In genomic region chr21:28669331-28669730, GRCh38 we compare ENCODE assay signal across 21 cellular contexts.
"Had no signal": no experiment of that assay in that cellular context is flagged by ENCODE, and none has a peak within 500 bp of the region (broad histone marks: within the 10 kb centered on the region; RNA-seq: fewer than 3 reads in every experiment).

No MANE protein-coding gene starts in this region.

- H3K9me3 ChIP-seq: body of pancreas, gastroesophageal sphincter, lower lobe of right lung, pancreas, sigmoid colon, spleen had no signal

- H3K27ac Mint-ChIP-seq: activated CD8-positive, alpha-beta memory T cell treated with anti-CD3 and anti-CD28 coated beads, Interleukin-2, amount 10 ng/mL, durations not matched to agents 7 days and 5 days; activated naive CD4-positive, alpha-beta T cell treated with anti-CD3 and anti-CD28 coated beads, Interleukin-2, amount 50 U/mL, for 24 hours; mesothelial cell of epicardium had no signal

- H3K27ac ChIP-seq: body of pancreas, epithelial cell of prostate, gastroesophageal sphincter, heart right ventricle, lower lobe of right lung, pancreas, sigmoid colon, spleen had no signal

- H3K9me3 Mint-ChIP-seq: activated naive CD4-positive, alpha-beta T cell treated with anti-CD3 and anti-CD28 coated beads, Interleukin-2, amount 50 U/mL, for 24 hours; mesothelial cell of epicardium had no signal

- ATAC-seq: activated CD4-positive, CD25-positive, alpha-beta regulatory T cell treated with anti-CD3 and anti-CD28 coated beads, Interleukin-2, amount 50 U/mL, for 24 hours; activated CD8-positive, alpha-beta memory T cell treated with anti-CD3 and anti-CD28 coated beads, Interleukin-2, amount 10 ng/mL, durations not matched to agents 7 days and 5 days; body of pancreas; gastroesophageal sphincter; heart right ventricle; left colon; lower lobe of right lung; pancreas had no signal

- H3K4me3 ChIP-seq: body of pancreas, gastroesophageal sphincter, heart right ventricle, lower lobe of right lung, pancreas, sigmoid colon, spleen had no signal

- H3K36me3 Mint-ChIP-seq: mesothelial cell of epicardium had no signal

- H3K4me3 Mint-ChIP-seq: activated CD8-positive, alpha-beta memory T cell treated with anti-CD3 and anti-CD28 coated beads, Interleukin-2, amount 10 ng/mL, durations not matched to agents 7 days and 5 days; activated naive CD4-positive, alpha-beta T cell treated with anti-CD3 and anti-CD28 coated beads, Interleukin-2, amount 50 U/mL, for 24 hours; mesothelial cell of epicardium; neural crest cell had no signal

- H3K36me3 ChIP-seq: gastroesophageal sphincter, heart right ventricle, lower lobe of right lung, pancreas, sigmoid colon, spleen had no signal

- H3K27me3 Mint-ChIP-seq: activated CD8-positive, alpha-beta memory T cell treated with anti-CD3 and anti-CD28 coated beads, Interleukin-2, amount 10 ng/mL, durations not matched to agents 7 days and 5 days; activated naive CD4-positive, alpha-beta T cell treated with anti-CD3 and anti-CD28 coated beads, Interleukin-2, amount 50 U/mL, for 24 hours had no signal

- H3K4me1 Mint-ChIP-seq: activated naive CD4-positive, alpha-beta T cell treated with anti-CD3 and anti-CD28 coated beads, Interleukin-2, amount 50 U/mL, for 24 hours; mesothelial cell of epicardium; neural crest cell had no signal

- H3K27me3 ChIP-seq: body of pancreas, gastroesophageal sphincter, heart right ventricle, pancreas, sigmoid colon, spleen had no signal

- DNase-seq: activated CD4-positive, alpha-beta T cell treated with anti-CD3 and anti-CD28 coated beads, Interleukin-2, amount 50 U/mL, for 4 hours; activated CD8-positive, alpha-beta memory T cell treated with anti-CD3 and anti-CD28 coated beads, Interleukin-2, amount 10 ng/mL, durations not matched to agents 7 days and 5 days; activated effector memory CD4-positive, alpha-beta T cell treated with Interleukin-2 at 50 U/mL for 16 hours; activated T-cell treated with anti-CD3 and anti-CD28 coated beads, Interleukin-2, amount 50 U/mL, for 1 hour; amniotic stem cell; body of pancreas; cortex of kidney; effector CD8-positive, alpha-beta T cell; heart right ventricle; left colon; lower lobe of right lung; pancreas; sigmoid colon; spleen; T-helper 2 cell had no signal

- H3K4me1 ChIP-seq: body of pancreas, heart right ventricle, lower lobe of right lung, pancreas, spleen had no signal
